13 cellular contexts compared by ENCODE assay signal in genomic region chr3:52234516-52235447, GRCh38. TPM values are rescaled to one million over a fixed set of nuclear protein-coding genes. Genes with fewer than 3 reads are reported as not detected.
DNase-seq lines count a peak whose midpoint lies in the region; ATAC-seq, FAIRE-seq and TF ChIP-seq lines count a peak whose summit lies in the region.
"Had no signal": no experiment of that assay in that cellular context is flagged by ENCODE, and none has a peak within 500 bp of the region (broad histone marks: within the 10 kb centered on the region; RNA-seq: fewer than 3 reads in every experiment).

No MANE protein-coding gene starts in this region.

- no peak overlapping the region for H3K27ac ChIP-seq in HepG2 (ENCODE audit: extremely low read length, insufficient read depth, low read length)
- no peak overlapping the region for H3K27ac ChIP-seq in upper lobe of right lung
- H3K27ac ChIP-seq: SJCRH30 had no signal

- H3K4me1 ChIP-seq in HepG2 (ENCODE audit: insufficient read depth, low read length) = peaks cover 35% of the 10 kb centered on the region
- peaks cover 25% of the 10 kb centered on the region for H3K4me1 ChIP-seq in upper lobe of right lung

- no peak for ATAC-seq in activated T-helper 17 cell treated with anti-CD3 and anti-CD28 coated beads, Interleukin-2, amount 50 U/mL, for 72 hours (replicated peaks)
- ATAC-seq in HepG2 (no peak), upper lobe of right lung (no peak), HG03039 (IDR thresholded peaks at IDR 0.05; ENCODE audit: unreplicated experiment) (no peak)

- no TSS peak for BruUV-seq in HepG2 (replicated peaks; lab: Mats Ljungman, UMichigan)

- DNase-seq in activated naive CD4-positive, alpha-beta T cell treated with anti-CD3 and anti-CD28 coated beads, Interleukin-2, amount 10 ng/mL, durations not matched to agents 7 days and 5 days = no peak
- no peak for DNase-seq in activated naive CD4-positive, alpha-beta T cell treated with Interleukin-2 at 50 U/mL for 16 hours
- DNase-seq in HepG2 (ENCODE audit: low spot score) (no peak), upper lobe of right lung (peak; percentile 54), GM10248 (ENCODE audit: extremely low spot score) (no peak)
- no peak for DNase-seq in stimulated activated CD4-positive, alpha-beta T cell treated with anti-CD3 and anti-CD28 coated beads, Interleukin-4, amount 100 ng/mL, for 24 hours
- DNase-seq: ACHN, glutamatergic neuron, NCI-H1436 treated with DMSO at 0.1 percent for 48 hours, SJCRH30 had no signal

- no peak for TF ChIP-seq POLR2A in HepG2 (IDR thresholded peaks at IDR 0.05; ENCODE audit: insufficient read depth in 1 of 2, low read depth in 2 of 2, low read length in 2 of 2)

- peak overlapping the region; percentile 2; the same call in 1 of the 2 replicates for H3K9ac ChIP-seq in HepG2 (ENCODE audit: insufficient read depth, low read depth, low read length)

- peaks cover 70% of the 10 kb centered on the region for H3K4me1 Mint-ChIP-seq in activated naive CD4-positive, alpha-beta T cell treated with anti-CD3 and anti-CD28 coated beads, Interleukin-2, amount 10 ng/mL, durations not matched to agents 7 days and 5 days
- H3K4me1 Mint-ChIP-seq in activated T-helper 17 cell treated with anti-CD3 and anti-CD28 coated beads, Interleukin-2, amount 50 U/mL, for 72 hours = peaks cover 10% of the 10 kb centered on the region

- no peaks in the 10 kb centered on the region for H3K9me3 Mint-ChIP-seq in activated naive CD4-positive, alpha-beta T cell treated with anti-CD3 and anti-CD28 coated beads, Interleukin-2, amount 10 ng/mL, durations not matched to agents 7 days and 5 days
- H3K9me3 Mint-ChIP-seq in activated T-helper 17 cell treated with anti-CD3 and anti-CD28 coated beads, Interleukin-2, amount 50 U/mL, for 72 hours = no peaks in the 10 kb centered on the region

- H3K27me3 Mint-ChIP-seq in activated naive CD4-positive, alpha-beta T cell treated with anti-CD3 and anti-CD28 coated beads, Interleukin-2, amount 10 ng/mL, durations not matched to agents 7 days and 5 days = no peaks in the 10 kb centered on the region
- no peaks in the 10 kb centered on the region for H3K27me3 Mint-ChIP-seq in activated T-helper 17 cell treated with anti-CD3 and anti-CD28 coated beads, Interleukin-2, amount 50 U/mL, for 72 hours

- intact Hi-C loops in HepG2 (cut with micrococcal nuclease; ENCODE audit: unreplicated experiment) = loop anchor here (5.0 kb wide), 1 partner anchor 53 kb away; the partner anchor contains the start of gene GLYCTK
- intact Hi-C loops in upper lobe of right lung (cut with DNase I) = loop anchor here (5.0 kb wide), 1 partner anchor 108 kb away; no protein-coding TSS in a partner anchor

- TF ChIP-seq CTCF in HepG2 (CRISPR knock-in tag; IDR thresholded peaks at IDR 0.05) (no peak), upper lobe of right lung (IDR thresholded peaks at IDR 0.05) (no peak), GM10248 (IDR thresholded peaks at IDR 0.05; ENCODE audit: control extremely low read depth, extremely low read depth, low read depth, missing control alignments) (no peak)

- peaks cover 27% of the 10 kb centered on the region for H4K20me1 ChIP-seq in HepG2 (ENCODE audit: insufficient read depth, low read length)

- H3K36me3 ChIP-seq in HepG2 (replicated peaks in 1 of 2; ENCODE audit: control insufficient read depth in 1 of 2, insufficient read depth in 2 of 2, low read length in 2 of 2) = peaks cover 15 to 36% of the 10 kb centered on the region in 2 experiments
- H3K36me3 ChIP-seq in upper lobe of right lung = peaks cover 38% of the 10 kb centered on the region
- H3K36me3 ChIP-seq: SJCRH30 had no signal

- no peak overlapping the region for H2AFZ ChIP-seq in HepG2 (ENCODE audit: low read length)

- H3K4me2 ChIP-seq in HepG2 (ENCODE audit: low read depth, low read length) = no peak overlapping the region

- no peak for FAIRE-seq in HepG2 (lab: Jason Lieb, UNC)

- H3K9me3 ChIP-seq in HepG2 (ENCODE audit: low read length) (no peaks in the 10 kb centered on the region), upper lobe of right lung (no peaks in the 10 kb centered on the region)
- H3K9me3 ChIP-seq: SJCRH30, upper lobe of left lung had no signal

- H3K36me3 Mint-ChIP-seq in activated naive CD4-positive, alpha-beta T cell treated with anti-CD3 and anti-CD28 coated beads, Interleukin-2, amount 10 ng/mL, durations not matched to agents 7 days and 5 days = peaks cover 52% of the 10 kb centered on the region
- H3K36me3 Mint-ChIP-seq in activated T-helper 17 cell treated with anti-CD3 and anti-CD28 coated beads, Interleukin-2, amount 50 U/mL, for 72 hours (ENCODE audit: low read depth) = peaks cover 81% of the 10 kb centered on the region

- 97% methylated on average over 9 of the region's 15 CpGs for WGBS in HepG2 (ENCODE audit: low lambda C conversion rate)

- H3K79me2 ChIP-seq in HepG2 (ENCODE audit: insufficient read depth, low read length) = peaks cover 29% of the 10 kb centered on the region

- H3K27me3 ChIP-seq in HepG2 (ENCODE audit: control insufficient read depth in 1 of 2, insufficient read depth in 2 of 2, low read length in 2 of 2) (no peaks in the 10 kb centered on the region; a peak in 1 of 5 replicates), upper lobe of right lung (no peaks in the 10 kb centered on the region)
- H3K27me3 ChIP-seq: SJCRH30, upper lobe of left lung had no signal

- no peak for TF ChIP-seq RAD21 in HepG2 (CRISPR knock-in tag; IDR thresholded peaks at IDR 0.05)

- POLR2A ChIA-PET in HepG2 (lab: Yijun Ruan, JAX) = interaction anchor here (1.1 to 5.9 kb wide), 3 partner anchors 9 to 52 kb away, joined by 4 to 126 read pairs (median 5); partner anchors contain the start of genes GLYCTK, PPM1M and TLR9
- POLR2A ChIA-PET in GM10248 (lab: Yijun Ruan, JAX) = interaction anchor here (0.6 kb wide), 2 partner anchors 18 to 694 kb away, joined by 3 to 4 read pairs; no protein-coding TSS in a partner anchor

- TF ChIP-seq EP300 in HepG2 (IDR thresholded peaks at IDR 0.05; ENCODE audit: low read depth in 2 of 2, low read length in 2 of 2) (no peak), HepG2 (CRISPR knock-in tag; IDR thresholded peaks at IDR 0.05; ENCODE audit: borderline replicate concordance) (no peak)

- in situ Hi-C loops in HepG2 (cut with HindIII; ENCODE audit: extremely low pct_ligation_motif_present, low pct_unique_long_range_greater_than_20kb) = no loop called here

- H3K27ac Mint-ChIP-seq in activated naive CD4-positive, alpha-beta T cell treated with anti-CD3 and anti-CD28 coated beads, Interleukin-2, amount 10 ng/mL, durations not matched to agents 7 days and 5 days = peak overlapping the region; percentile 79
- H3K27ac Mint-ChIP-seq in activated T-helper 17 cell treated with anti-CD3 and anti-CD28 coated beads, Interleukin-2, amount 50 U/mL, for 72 hours = peak overlapping the region; percentile 59

- H3K4me3 Mint-ChIP-seq in activated naive CD4-positive, alpha-beta T cell treated with anti-CD3 and anti-CD28 coated beads, Interleukin-2, amount 10 ng/mL, durations not matched to agents 7 days and 5 days = no peak overlapping the region
- H3K4me3 Mint-ChIP-seq in activated T-helper 17 cell treated with anti-CD3 and anti-CD28 coated beads, Interleukin-2, amount 50 U/mL, for 72 hours = no peak overlapping the region

- CTCF ChIA-PET in activated naive CD4-positive, alpha-beta T cell treated with anti-CD3 and anti-CD28 coated beads, Interleukin-2, amount 10 ng/mL, durations not matched to agents 7 days and 5 days (lab: Charles Lee) = interaction anchor here (1.1 to 4.9 kb wide), 5 partner anchors 12 to 105 kb away, joined by 3 to 46 read pairs (median 4); no protein-coding TSS in a partner anchor
- CTCF ChIA-PET in HepG2 (lab: Yijun Ruan, JAX; ENCODE audit: low intra/inter-chr PET ratio, low total read pairs) (no interaction called here), GM10248 (lab: Yijun Ruan, JAX) (interaction anchor here (0.7 to 5.9 kb wide), 13 partner anchors 9 to 213 kb away, joined by 3 to 50 read pairs (median 4); partner anchors contain the start of genes PPM1M, TLR9 and WDR82)

- H3K4me3 ChIP-seq in HepG2 (replicated peaks in 1 of 3; ENCODE audit: insufficient read depth in 1 of 3, low read depth in 2 of 3, low read length in 3 of 3) = no peak overlapping the region
- no peak overlapping the region for H3K4me3 ChIP-seq in upper lobe of right lung
- H3K4me3 ChIP-seq: SJCRH30, upper lobe of left lung had no signal

RNA-seq across cellular contexts. Expression of gene TWF2, which starts 4.2 kb away (rescaled TPM):
- total RNA-seq in activated T-helper 17 cell treated with anti-CD3 and anti-CD28 coated beads, Interleukin-2, amount 50 U/mL, for 72 hours = 100 to 1,000 TPM in 1 of 2 donors, 10 to 100 TPM in 1; 89.9 to 159 TPM
- 45.5 and 49.1 TPM in 2 replicates for total RNA-seq in HepG2 (2016; rRNA removed; fragmentation: Illumina TruSeq; extraction: Trizol)
- 9.3 and 10.4 TPM in 2 replicates for total RNA-seq in HepG2 (2016; cell fraction: cytosol; rRNA removed; fragmentation: Illumina TruSeq; extraction: Trizol; ENCODE audit: low read depth)
- 46.7 and 47.5 TPM in 2 replicates for total RNA-seq in HepG2 (2016; cell fraction: insoluble cytoplasmic fraction; rRNA removed; fragmentation: Illumina TruSeq; extraction: Trizol)
- 18.1 and 19.8 TPM in 2 replicates for total RNA-seq in HepG2 (2016; cell fraction: membrane; rRNA removed; fragmentation: Illumina TruSeq; extraction: Trizol)
- total RNA-seq in HepG2 (2016; cell fraction: nucleus; rRNA removed; fragmentation: Illumina TruSeq; extraction: Trizol) = 19.0 and 20.5 TPM in 2 replicates
- 108 and 123 TPM in 2 replicates for polyA plus RNA-seq in HepG2 (2011; rRNA removed)
- polyA plus RNA-seq in HepG2 (2011; cell fraction: cytosol; rRNA removed) = 139 and 201 TPM in 2 replicates
- polyA plus RNA-seq in HepG2 (2011; cell fraction: nucleus; rRNA removed) = 105 and 112 TPM in 2 replicates
- polyA plus RNA-seq in HepG2 (2012) = 63.2 and 85.2 TPM in 2 replicates
- polyA plus RNA-seq in HepG2 (2016; cell fraction: cytosol; fragmentation: Illumina TruSeq; extraction: Trizol; ENCODE audit: low read depth) = 10.6 and 11.3 TPM in 2 replicates
- 55.3 and 58.3 TPM in 2 replicates for polyA plus RNA-seq in HepG2 (2016; cell fraction: insoluble cytoplasmic fraction; fragmentation: Illumina TruSeq; extraction: Trizol; ENCODE audit: low read depth)
- polyA plus RNA-seq in HepG2 (2016; cell fraction: membrane; fragmentation: Illumina TruSeq; extraction: Trizol; ENCODE audit: low read depth) = 16.1 and 16.9 TPM in 2 replicates
- 37.2 and 39.4 TPM in 2 replicates for polyA plus RNA-seq in HepG2 (2016; cell fraction: nucleus; fragmentation: Illumina TruSeq; extraction: Trizol; ENCODE audit: insufficient read depth, low read depth)
- 46.6 and 135 TPM in 2 replicates for polyA minus RNA-seq in HepG2 (2011; rRNA and poly(A)+ RNA removed; ENCODE audit: low replicate concordance)
- polyA minus RNA-seq in HepG2 (2011; cell fraction: cytosol; rRNA and poly(A)+ RNA removed) = 84.6 and 87.5 TPM in 2 replicates
- polyA minus RNA-seq in HepG2 (2011; cell fraction: nucleus; rRNA and poly(A)+ RNA removed) = 18.5 and 25.0 TPM in 2 replicates
- total RNA-seq in upper lobe of right lung = 50.4 TPM

RNA-seq across cellular contexts. Expression of gene TLR9, which starts 9.3 kb away (rescaled TPM):
- under 1 TPM; 0.30 to 0.93 TPM for total RNA-seq in activated T-helper 17 cell treated with anti-CD3 and anti-CD28 coated beads, Interleukin-2, amount 50 U/mL, for 72 hours
- total RNA-seq in HepG2 (2016; rRNA removed; fragmentation: Illumina TruSeq; extraction: Trizol) (not detected in 2 replicates), upper lobe of right lung (0.87 TPM)
- total RNA-seq in HepG2 (2016; cell fraction: cytosol; rRNA removed; fragmentation: Illumina TruSeq; extraction: Trizol; ENCODE audit: low read depth) = not detected in 2 replicates
- not detected in 2 replicates for total RNA-seq in HepG2 (2016; cell fraction: insoluble cytoplasmic fraction; rRNA removed; fragmentation: Illumina TruSeq; extraction: Trizol)
- not detected in 2 replicates for total RNA-seq in HepG2 (2016; cell fraction: membrane; rRNA removed; fragmentation: Illumina TruSeq; extraction: Trizol)
- not detected in 2 replicates for total RNA-seq in HepG2 (2016; cell fraction: nucleus; rRNA removed; fragmentation: Illumina TruSeq; extraction: Trizol)
- 0.08 TPM in 1 of 2 replicates, not detected in the other for polyA plus RNA-seq in HepG2 (2011; rRNA removed)
- 0.01 TPM in 2 replicates for polyA plus RNA-seq in HepG2 (2011; cell fraction: cytosol; rRNA removed)
- polyA plus RNA-seq in HepG2 (2011; cell fraction: nucleus; rRNA removed) = 0.88 and 0.95 TPM in 2 replicates
- polyA plus RNA-seq in HepG2 (2012) = 0.31 TPM in 1 of 2 replicates, not detected in the other
- not detected in 2 replicates for polyA plus RNA-seq in HepG2 (2016; cell fraction: cytosol; fragmentation: Illumina TruSeq; extraction: Trizol; ENCODE audit: low read depth)
- polyA plus RNA-seq in HepG2 (2016; cell fraction: insoluble cytoplasmic fraction; fragmentation: Illumina TruSeq; extraction: Trizol; ENCODE audit: low read depth) = not detected in 2 replicates
- polyA plus RNA-seq in HepG2 (2016; cell fraction: membrane; fragmentation: Illumina TruSeq; extraction: Trizol; ENCODE audit: low read depth) = not detected in 2 replicates
- polyA plus RNA-seq in HepG2 (2016; cell fraction: nucleus; fragmentation: Illumina TruSeq; extraction: Trizol; ENCODE audit: insufficient read depth, low read depth) = not detected in 2 replicates
- 0.14 TPM in 1 of 2 replicates, not detected in the other for polyA minus RNA-seq in HepG2 (2011; rRNA and poly(A)+ RNA removed; ENCODE audit: low replicate concordance)
- not detected in 2 replicates for polyA minus RNA-seq in HepG2 (2011; cell fraction: cytosol; rRNA and poly(A)+ RNA removed)
- polyA minus RNA-seq in HepG2 (2011; cell fraction: nucleus; rRNA and poly(A)+ RNA removed) = 0.25 and 0.26 TPM in 2 replicates
- total RNA-seq: SJCRH30 had no signal

RNA-seq across cellular contexts. Expression of gene PPM1M, which starts 10.8 kb away (rescaled TPM):
- total RNA-seq in activated T-helper 17 cell treated with anti-CD3 and anti-CD28 coated beads, Interleukin-2, amount 50 U/mL, for 72 hours = 100 to 1,000 TPM in 1 of 2 donors, 10 to 100 TPM in 1; 84.6 to 112 TPM
- total RNA-seq in HepG2 (2016; rRNA removed; fragmentation: Illumina TruSeq; extraction: Trizol) (1.5 and 2.5 TPM in 2 replicates), upper lobe of right lung (44.0 TPM)
- 0.91 and 1.1 TPM in 2 replicates for total RNA-seq in HepG2 (2016; cell fraction: cytosol; rRNA removed; fragmentation: Illumina TruSeq; extraction: Trizol; ENCODE audit: low read depth)
- total RNA-seq in HepG2 (2016; cell fraction: insoluble cytoplasmic fraction; rRNA removed; fragmentation: Illumina TruSeq; extraction: Trizol) = 2.2 and 2.4 TPM in 2 replicates
- total RNA-seq in HepG2 (2016; cell fraction: membrane; rRNA removed; fragmentation: Illumina TruSeq; extraction: Trizol) = 2.7 and 3.5 TPM in 2 replicates
- 2.0 and 2.1 TPM in 2 replicates for total RNA-seq in HepG2 (2016; cell fraction: nucleus; rRNA removed; fragmentation: Illumina TruSeq; extraction: Trizol)
- 5.9 and 6.9 TPM in 2 replicates for polyA plus RNA-seq in HepG2 (2011; rRNA removed)
- polyA plus RNA-seq in HepG2 (2011; cell fraction: cytosol; rRNA removed) = 4.4 and 5.2 TPM in 2 replicates
- 20.6 and 21.3 TPM in 2 replicates for polyA plus RNA-seq in HepG2 (2011; cell fraction: nucleus; rRNA removed)
- polyA plus RNA-seq in HepG2 (2012) = 4.0 and 4.5 TPM in 2 replicates
- polyA plus RNA-seq in HepG2 (2016; cell fraction: cytosol; fragmentation: Illumina TruSeq; extraction: Trizol; ENCODE audit: low read depth) = 0.99 and 1.1 TPM in 2 replicates
- 2.0 and 2.3 TPM in 2 replicates for polyA plus RNA-seq in HepG2 (2016; cell fraction: insoluble cytoplasmic fraction; fragmentation: Illumina TruSeq; extraction: Trizol; ENCODE audit: low read depth)
- 2.3 and 2.5 TPM in 2 replicates for polyA plus RNA-seq in HepG2 (2016; cell fraction: membrane; fragmentation: Illumina TruSeq; extraction: Trizol; ENCODE audit: low read depth)
- polyA plus RNA-seq in HepG2 (2016; cell fraction: nucleus; fragmentation: Illumina TruSeq; extraction: Trizol; ENCODE audit: insufficient read depth, low read depth) = 3.6 and 4.3 TPM in 2 replicates
- 8.9 and 14.9 TPM in 2 replicates for polyA minus RNA-seq in HepG2 (2011; rRNA and poly(A)+ RNA removed; ENCODE audit: low replicate concordance)
- polyA minus RNA-seq in HepG2 (2011; cell fraction: cytosol; rRNA and poly(A)+ RNA removed) = 1.5 and 1.9 TPM in 2 replicates
- polyA minus RNA-seq in HepG2 (2011; cell fraction: nucleus; rRNA and poly(A)+ RNA removed) = 2.7 and 3.7 TPM in 2 replicates

RNA-seq across cellular contexts. Expression of gene ALAS1, which starts 36.8 kb away (rescaled TPM):
- total RNA-seq in activated T-helper 17 cell treated with anti-CD3 and anti-CD28 coated beads, Interleukin-2, amount 50 U/mL, for 72 hours = 10 to 100 TPM; 66.1 to 72.7 TPM
- total RNA-seq in HepG2 (2016; rRNA removed; fragmentation: Illumina TruSeq; extraction: Trizol) (36.0 and 40.2 TPM in 2 replicates), upper lobe of right lung (78.9 TPM)
- 9.6 and 11.6 TPM in 2 replicates for total RNA-seq in HepG2 (2016; cell fraction: cytosol; rRNA removed; fragmentation: Illumina TruSeq; extraction: Trizol; ENCODE audit: low read depth)
- 33.6 and 35.3 TPM in 2 replicates for total RNA-seq in HepG2 (2016; cell fraction: insoluble cytoplasmic fraction; rRNA removed; fragmentation: Illumina TruSeq; extraction: Trizol)
- total RNA-seq in HepG2 (2016; cell fraction: membrane; rRNA removed; fragmentation: Illumina TruSeq; extraction: Trizol) = 14.0 and 14.5 TPM in 2 replicates
- total RNA-seq in HepG2 (2016; cell fraction: nucleus; rRNA removed; fragmentation: Illumina TruSeq; extraction: Trizol) = 16.9 and 18.1 TPM in 2 replicates
- polyA plus RNA-seq in HepG2 (2011; rRNA removed) = 39.0 and 43.2 TPM in 2 replicates
- 41.2 and 50.6 TPM in 2 replicates for polyA plus RNA-seq in HepG2 (2011; cell fraction: cytosol; rRNA removed)
- 30.0 and 30.9 TPM in 2 replicates for polyA plus RNA-seq in HepG2 (2011; cell fraction: nucleus; rRNA removed)
- 19.8 and 27.7 TPM in 2 replicates for polyA plus RNA-seq in HepG2 (2012)
- polyA plus RNA-seq in HepG2 (2016; cell fraction: cytosol; fragmentation: Illumina TruSeq; extraction: Trizol; ENCODE audit: low read depth) = 3.9 and 4.3 TPM in 2 replicates
- polyA plus RNA-seq in HepG2 (2016; cell fraction: insoluble cytoplasmic fraction; fragmentation: Illumina TruSeq; extraction: Trizol; ENCODE audit: low read depth) = 27.6 and 42.4 TPM in 2 replicates
- 6.8 and 7.1 TPM in 2 replicates for polyA plus RNA-seq in HepG2 (2016; cell fraction: membrane; fragmentation: Illumina TruSeq; extraction: Trizol; ENCODE audit: low read depth)
- 26.7 and 30.3 TPM in 2 replicates for polyA plus RNA-seq in HepG2 (2016; cell fraction: nucleus; fragmentation: Illumina TruSeq; extraction: Trizol; ENCODE audit: insufficient read depth, low read depth)
- 49.6 and 54.7 TPM in 2 replicates for polyA minus RNA-seq in HepG2 (2011; rRNA and poly(A)+ RNA removed; ENCODE audit: low replicate concordance)
- 23.9 and 26.4 TPM in 2 replicates for polyA minus RNA-seq in HepG2 (2011; cell fraction: cytosol; rRNA and poly(A)+ RNA removed)
- 17.3 and 19.0 TPM in 2 replicates for polyA minus RNA-seq in HepG2 (2011; cell fraction: nucleus; rRNA and poly(A)+ RNA removed)

RNA-seq across cellular contexts. Expression of gene WDR82, which starts 43.7 kb away (rescaled TPM):
- 100 to 1,000 TPM in 1 of 2 donors, 10 to 100 TPM in 1; 81.1 to 106 TPM for total RNA-seq in activated T-helper 17 cell treated with anti-CD3 and anti-CD28 coated beads, Interleukin-2, amount 50 U/mL, for 72 hours
- total RNA-seq in HepG2 (2016; rRNA removed; fragmentation: Illumina TruSeq; extraction: Trizol) (59.5 and 62.0 TPM in 2 replicates), upper lobe of right lung (61.9 TPM)
- total RNA-seq in HepG2 (2016; cell fraction: cytosol; rRNA removed; fragmentation: Illumina TruSeq; extraction: Trizol; ENCODE audit: low read depth) = 6.3 and 6.7 TPM in 2 replicates
- total RNA-seq in HepG2 (2016; cell fraction: insoluble cytoplasmic fraction; rRNA removed; fragmentation: Illumina TruSeq; extraction: Trizol) = 58.9 and 60.5 TPM in 2 replicates
- total RNA-seq in HepG2 (2016; cell fraction: membrane; rRNA removed; fragmentation: Illumina TruSeq; extraction: Trizol) = 27.7 and 28.8 TPM in 2 replicates
- total RNA-seq in HepG2 (2016; cell fraction: nucleus; rRNA removed; fragmentation: Illumina TruSeq; extraction: Trizol) = 32.4 and 32.6 TPM in 2 replicates
- 39.1 and 41.9 TPM in 2 replicates for polyA plus RNA-seq in HepG2 (2011; rRNA removed)
- polyA plus RNA-seq in HepG2 (2011; cell fraction: cytosol; rRNA removed) = 23.5 and 37.7 TPM in 2 replicates
- 10.7 and 14.5 TPM in 2 replicates for polyA plus RNA-seq in HepG2 (2011; cell fraction: nucleus; rRNA removed)
- polyA plus RNA-seq in HepG2 (2012) = 48.3 and 52.2 TPM in 2 replicates
- polyA plus RNA-seq in HepG2 (2016; cell fraction: cytosol; fragmentation: Illumina TruSeq; extraction: Trizol; ENCODE audit: low read depth) = 3.6 and 4.2 TPM in 2 replicates
- 60.6 and 66.1 TPM in 2 replicates for polyA plus RNA-seq in HepG2 (2016; cell fraction: insoluble cytoplasmic fraction; fragmentation: Illumina TruSeq; extraction: Trizol; ENCODE audit: low read depth)
- polyA plus RNA-seq in HepG2 (2016; cell fraction: membrane; fragmentation: Illumina TruSeq; extraction: Trizol; ENCODE audit: low read depth) = 13.9 and 15.0 TPM in 2 replicates
- polyA plus RNA-seq in HepG2 (2016; cell fraction: nucleus; fragmentation: Illumina TruSeq; extraction: Trizol; ENCODE audit: insufficient read depth, low read depth) = 38.8 and 40.8 TPM in 2 replicates
- polyA minus RNA-seq in HepG2 (2011; rRNA and poly(A)+ RNA removed; ENCODE audit: low replicate concordance) = 52.7 and 77.7 TPM in 2 replicates
- 29.3 and 33.9 TPM in 2 replicates for polyA minus RNA-seq in HepG2 (2011; cell fraction: cytosol; rRNA and poly(A)+ RNA removed)
- polyA minus RNA-seq in HepG2 (2011; cell fraction: nucleus; rRNA and poly(A)+ RNA removed) = 28.7 and 33.2 TPM in 2 replicates
